ENCODE assay signal across 29 cellular contexts in the genomic region with DNA sequence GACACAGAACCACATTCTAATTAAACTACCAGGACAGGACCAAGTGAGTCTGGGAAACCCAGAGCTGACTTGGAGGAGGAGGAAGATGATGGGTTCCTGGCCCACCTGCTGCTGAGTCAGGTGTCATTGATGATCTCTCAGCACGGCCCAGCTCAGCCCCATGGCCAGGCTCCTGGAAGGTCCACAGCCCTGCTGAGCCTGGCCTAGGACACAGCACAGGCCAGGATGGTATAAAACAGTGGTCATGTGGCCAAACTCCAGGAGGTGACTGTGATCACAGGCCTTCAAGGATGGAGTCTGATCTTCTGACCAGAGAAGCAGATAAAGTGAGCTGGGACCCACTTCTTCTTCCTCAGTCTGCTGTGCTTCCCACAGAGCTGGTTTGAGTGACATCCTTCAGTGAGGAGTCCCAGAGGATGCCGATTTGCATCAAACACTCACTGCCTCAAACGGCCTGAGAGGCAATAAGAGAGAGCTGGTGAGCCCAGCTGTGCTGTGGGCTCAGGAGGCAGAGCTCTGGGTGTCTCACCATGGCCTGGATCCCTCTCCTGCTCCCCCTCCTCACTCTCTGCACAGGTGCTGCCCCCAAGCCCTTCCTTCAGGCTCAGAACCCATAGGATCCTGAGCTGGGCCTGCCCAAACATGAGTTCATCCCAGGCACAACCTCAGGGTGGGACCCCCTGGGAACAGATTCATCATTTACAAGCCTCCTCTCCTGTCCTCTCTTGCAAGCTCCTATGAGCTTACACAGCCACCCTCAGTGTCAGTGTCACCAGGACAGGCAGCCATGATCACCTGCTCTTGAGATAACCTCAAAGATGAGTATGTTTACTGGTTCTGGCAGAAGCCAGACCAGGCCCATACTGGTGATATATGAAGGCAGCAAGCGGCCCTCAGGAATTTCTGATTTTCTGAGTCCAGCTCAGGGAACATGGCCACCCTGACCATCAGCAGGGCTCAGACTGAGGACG. TPM values are rescaled to one million over a fixed set of nuclear protein-coding genes. Genes with fewer than 3 reads are reported as not detected.
DNase-seq lines count a peak whose midpoint lies in the region; ATAC-seq, FAIRE-seq and TF ChIP-seq lines count a peak whose summit lies in the region.
"Had no signal": no experiment of that assay in that cellular context is flagged by ENCODE, and none has a peak within 500 bp of the region (broad histone marks: within the 10 kb centered on the region; RNA-seq: fewer than 3 reads in every experiment).

No MANE protein-coding gene starts in this region.

- H3K27me3 ChIP-seq in CD4-positive, CD25-positive, alpha-beta regulatory T cell (ENCODE audit: control insufficient read depth, insufficient read depth, low read length), result peaks cover 3% of the 10 kb centered on the region
- H3K27me3 ChIP-seq: breast epithelium, colonic mucosa, right atrium auricular region had no signal

- peaks cover 14 to 36% (median 20%) of the 10 kb centered on the region in 4 donors for H3K4me1 Mint-ChIP-seq in CD4-positive, CD25-positive, alpha-beta regulatory T cell
- H3K4me1 Mint-ChIP-seq in T-cell (peaks cover 34 to 57% (median 51%) of the 10 kb centered on the region in 3 donors), naive B cell (peaks cover 20 to 35% (median 28%) of the 10 kb centered on the region in 3 donors)
- H3K4me1 Mint-ChIP-seq: nephron had no signal

- no peaks in the 10 kb centered on the region for H3K36me3 Mint-ChIP-seq in CD4-positive, CD25-positive, alpha-beta regulatory T cell
- H3K36me3 Mint-ChIP-seq in T-cell (no peaks in the 10 kb centered on the region), naive B cell (no peaks in the 10 kb centered on the region)
- H3K36me3 Mint-ChIP-seq: IgD-negative memory B cell had no signal

- H3K4me3 Mint-ChIP-seq in CD4-positive, CD25-positive, alpha-beta regulatory T cell, result no peak overlapping the region
- no peak overlapping the region for H3K4me3 Mint-ChIP-seq in T-cell
- peak overlapping the region in 5 of 8 donors; percentile 20 to 76 (median 30) for H3K4me3 Mint-ChIP-seq in naive B cell
- H3K4me3 Mint-ChIP-seq: activated CD4-positive, alpha-beta T cell treated with anti-CD3 and anti-CD28 coated beads for 36 hours; activated naive CD4-positive, alpha-beta T cell treated with anti-CD3 and anti-CD28 coated beads for 36 hours; nephron; T-helper 1 cell treated with Interleukin-12 subunit alpha and Interleukin-12 subunit beta and Interleukin-4 antibody, amounts not matched to agents 30 μg/mL and 1 μg/mL, for 36 hours had no signal

- H3K27ac ChIP-seq in CD4-positive, CD25-positive, alpha-beta regulatory T cell (ENCODE audit: insufficient read depth, low read length, poor library complexity, severe bottlenecking), result no peak overlapping the region
- H3K27ac ChIP-seq: breast epithelium, colonic mucosa, esophagus squamous epithelium, hepatocyte, parathyroid adenoma, right atrium auricular region had no signal

- H3K27me3 Mint-ChIP-seq in CD4-positive, CD25-positive, alpha-beta regulatory T cell, result peaks cover 32% of the 10 kb centered on the region
- H3K27me3 Mint-ChIP-seq in T-cell (no peaks in the 10 kb centered on the region), naive B cell (peaks cover 0 to 18% (median 12%) of the 10 kb centered on the region in 3 donors)
- H3K27me3 Mint-ChIP-seq: activated CD4-positive, alpha-beta T cell treated with anti-CD3 and anti-CD28 coated beads for 36 hours had no signal

- TF ChIP-seq POLR2A in GM12892 (IDR thresholded peaks at IDR 0.05; ENCODE audit: low read depth, low read length), result no peak

- H3K27ac Mint-ChIP-seq in CD4-positive, CD25-positive, alpha-beta regulatory T cell, result peak overlapping the region in 2 of 3 donors; percentile 60 to 78
- peak overlapping the region; percentile 55 to 78 for H3K27ac Mint-ChIP-seq in T-cell
- H3K27ac Mint-ChIP-seq in naive B cell, result peak overlapping the region in 5 of 6 donors; percentile 52 to 77 (median 67)
- H3K27ac Mint-ChIP-seq: activated CD4-positive, alpha-beta T cell treated with anti-CD3 and anti-CD28 coated beads for 36 hours; activated naive CD4-positive, alpha-beta T cell treated with anti-CD3 and anti-CD28 coated beads for 36 hours; nephron; T-helper 1 cell treated with Interleukin-12 subunit alpha and Interleukin-12 subunit beta and Interleukin-4 antibody, amounts not matched to agents 30 μg/mL and 1 μg/mL, for 36 hours had no signal

- no peaks in the 10 kb centered on the region for H3K9me3 ChIP-seq in CD4-positive, CD25-positive, alpha-beta regulatory T cell (ENCODE audit: control insufficient read depth in 2 of 2, low read length in 2 of 2)
- H3K9me3 ChIP-seq: breast epithelium, colonic mucosa, esophagus squamous epithelium, right atrium auricular region had no signal

- no peak overlapping the region for H3K4me3 ChIP-seq in CD4-positive, CD25-positive, alpha-beta regulatory T cell (ENCODE audit: low read depth, low read length)
- H3K4me3 ChIP-seq: breast epithelium, colonic mucosa, esophagus squamous epithelium, hepatocyte, right atrium auricular region had no signal

- CTCF ChIA-PET in T-cell (lab: Charles Lee), result interaction anchor here (1.1 to 2.8 kb wide), 3 partner anchors 26 to 40 kb away, joined by 3 to 19 read pairs (median 5); no protein-coding TSS in a partner anchor

- H3K9me3 Mint-ChIP-seq in CD4-positive, CD25-positive, alpha-beta regulatory T cell, result no peaks in the 10 kb centered on the region
- H3K9me3 Mint-ChIP-seq in T-cell (no peaks in the 10 kb centered on the region), naive B cell (no peaks in the 10 kb centered on the region)
- H3K9me3 Mint-ChIP-seq: activated naive CD4-positive, alpha-beta T cell treated with anti-CD3 and anti-CD28 coated beads for 36 hours; IgD-negative memory B cell; nephron; T-helper 1 cell treated with Interleukin-12 subunit alpha and Interleukin-12 subunit beta and Interleukin-4 antibody, amounts not matched to agents 30 μg/mL and 1 μg/mL, for 36 hours had no signal

- POLR2A ChIA-PET in T-cell (lab: Charles Lee), result no interaction called here

- DNase-seq in CD4-positive, CD25-positive, alpha-beta regulatory T cell, result no peak
- no peak for DNase-seq in GM12892 (ENCODE audit: insufficient read length)
- DNase-seq in T-cell, result no peak
- no peak for DNase-seq in naive B cell
- no peak for DNase-seq in NCI-H774 (lab: John Stamatoyannopoulos, UW)
- DNase-seq in occipital lobe (lab: John Stamatoyannopoulos, UW), result no peak
- DNase-seq in CD1c-positive myeloid dendritic cell (ENCODE audit: extremely low spot score), result no peak
- no peak for DNase-seq in AG08395 (ENCODE audit: low spot score)
- DNase-seq: activated CD4-positive, alpha-beta T cell treated with anti-CD3 and anti-CD28 coated beads for 36 hours; activated naive CD4-positive, alpha-beta T cell treated with anti-CD3 and anti-CD28 coated beads for 36 hours; colonic mucosa; DMS53; esophagus squamous epithelium; NCI-H1436 treated with DMSO at 0.1 percent for 48 hours; stimulated activated naive CD4-positive, alpha-beta T cell had no signal

- no peak for ATAC-seq in CD4-positive, CD25-positive, alpha-beta regulatory T cell (ENCODE audit: low read depth in 2 of 2)
- ATAC-seq in T-cell (replicated peaks in 1 of 4) (no peak), naive B cell (ENCODE audit: low read depth in 2 of 2) (peak; percentile 72 to 73)
- ATAC-seq: activated CD4-positive, alpha-beta T cell treated with anti-CD3 and anti-CD28 coated beads for 36 hours; HCT116 had no signal

- peaks cover 10% of the 10 kb centered on the region for H3K4me1 ChIP-seq in CD4-positive, CD25-positive, alpha-beta regulatory T cell (ENCODE audit: control insufficient read depth, insufficient read depth, low read length, poor library complexity, severe bottlenecking)
- H3K4me1 ChIP-seq: breast epithelium, colonic mucosa, esophagus squamous epithelium, parathyroid adenoma, right atrium auricular region had no signal

- FAIRE-seq in GM12892 (lab: Jason Lieb, UNC), result peak; percentile 91
- FAIRE-seq: frontal cortex had no signal

- no peaks in the 10 kb centered on the region for H3K36me3 ChIP-seq in CD4-positive, CD25-positive, alpha-beta regulatory T cell (ENCODE audit: control insufficient read depth, insufficient read depth, low read length)
- H3K36me3 ChIP-seq: breast epithelium, colonic mucosa, esophagus squamous epithelium, right atrium auricular region had no signal

RNA-seq across cellular contexts. Expression of gene IGLL5, which starts 37.7 kb away (rescaled TPM):
- 0.39 TPM for total RNA-seq in CD4-positive, CD25-positive, alpha-beta regulatory T cell
- polyA plus RNA-seq in CD4-positive, CD25-positive, alpha-beta regulatory T cell, result 1 to 10 TPM in 1 of 4 donors, under 1 TPM in 1, not detected in 2; 0.27 to 1.4 TPM
- polyA plus RNA-seq in GM12892 (2012; ENCODE audit: missing spikeins), result 20.3 TPM
- 1 to 10 TPM in 3 of 5 donors, under 1 TPM in 2; 0.35 to 2.9 (median 2.1) TPM for total RNA-seq in T-cell
- polyA plus RNA-seq in naive B cell (ENCODE audit: low read depth in 6 of 6), result 100 to 1,000 TPM; 233 to 640 (median 475) TPM
- total RNA-seq in occipital lobe, result not detected
- total RNA-seq: activated CD4-positive, alpha-beta T cell treated with anti-CD3 and anti-CD28 coated beads for 36 hours; activated naive CD4-positive, alpha-beta T cell treated with anti-CD3 and anti-CD28 coated beads for 36 hours; frontal cortex; hepatocyte; MCF 10A; mesenteric fat pad; RPMI7951; SK-MEL-5 had no signal
- polyA plus RNA-seq: AG04450, hepatocyte had no signal

Comparison
In these comparisons a context has a peak if more than half of its experiments do, and no peak if none do; other contexts are left out.
1. ATAC-seq: peak in naive B cell (2 of 2); none in CD4-positive, CD25-positive, alpha-beta regulatory T cell (0 of 2) and T-cell (0 of 4).
2. H3K4me3 Mint-ChIP-seq: peak in naive B cell (5 of 8); none in CD4-positive, CD25-positive, alpha-beta regulatory T cell (0 of 4) and T-cell (0 of 3).
3. Peak in every context shown above with its lines, with median percentiles within 50 percentile points of each other: H3K27ac Mint-ChIP-seq.